In the genomic region with DNA sequence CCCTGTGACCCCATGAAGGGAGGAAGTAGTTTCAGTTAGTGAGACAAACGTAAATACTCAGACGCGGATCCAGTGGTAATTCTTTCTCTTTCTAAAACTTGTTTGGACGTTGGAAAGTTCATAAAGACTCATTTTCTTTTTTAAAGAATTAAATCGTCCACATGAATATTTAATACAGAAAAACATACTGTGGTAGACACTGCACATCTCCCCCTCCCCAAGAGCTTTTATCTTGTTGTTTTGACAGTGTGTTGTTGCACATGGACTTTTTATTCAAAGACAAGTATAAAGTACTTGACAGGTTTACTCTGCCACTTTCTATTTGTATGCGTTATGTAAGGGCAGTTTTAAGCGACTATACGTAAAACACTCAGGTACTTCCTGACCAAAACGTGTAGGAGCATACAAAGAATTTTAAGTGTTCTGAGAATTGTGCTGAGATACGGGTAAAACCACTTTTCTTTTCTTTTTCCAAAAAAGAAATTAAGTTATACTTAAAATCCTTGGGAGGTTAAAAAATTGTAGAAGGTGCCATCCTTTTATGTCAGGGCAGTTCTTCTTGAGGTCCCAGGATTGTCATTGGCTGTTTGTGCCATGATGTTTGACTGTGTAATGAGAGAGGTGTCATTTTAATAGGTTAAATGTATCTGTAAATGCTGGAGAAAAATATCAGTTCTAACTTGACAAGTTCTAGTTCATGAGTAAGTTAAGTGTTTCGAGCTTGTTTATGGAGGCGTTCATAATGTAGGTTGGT, we compare ENCODE assay signal across 8 cellular contexts. TPM values are rescaled to one million over a fixed set of nuclear protein-coding genes. Genes with fewer than 3 reads are reported as not detected.
DNase-seq lines count a peak whose midpoint lies in the region; ATAC-seq, FAIRE-seq and TF ChIP-seq lines count a peak whose summit lies in the region.

No MANE protein-coding gene starts in this region.

- peak overlapping the region; percentile 83 for H3K4me3 ChIP-seq in AG04450 (ENCODE audit: low read depth, low read length)
- H3K4me3 ChIP-seq in astrocyte of the cerebellum (ENCODE audit: low read depth, low read length): peak overlapping the region; percentile 82

- CTCF ChIA-PET in AG04450 (lab: Charles Lee): interaction anchor here (5.0 kb wide), 1 partner anchor 68 kb away, joined by 32 read pairs; no protein-coding TSS in a partner anchor

- H3K9me3 ChIP-seq in AG04450 (ENCODE audit: control insufficient read depth, insufficient read depth, low read length): no peaks in the 10 kb centered on the region

- in situ Hi-C loops in astrocyte of the cerebellum (cut with HindIII; ENCODE audit: low sequenced_read_pairs): no loop called here

- peak overlapping the region; percentile 90 for H3K27ac ChIP-seq in AG04450 (ENCODE audit: low read depth, low read length)

- DNase-seq in AG04450 (ENCODE audit: low read depth, low spot score): no peak
- DNase-seq in GM12892 (ENCODE audit: insufficient read length): no peak
- peak; percentile 33 for DNase-seq in NCI-H2227 treated with DMSO at 0.1 percent for 48 hours (lab: John Stamatoyannopoulos, UW)
- DNase-seq in astrocyte of the cerebellum (ENCODE audit: low read depth): no peak
- peak; percentile 31 for DNase-seq in kidney glomerular epithelial cell (lab: John Stamatoyannopoulos, UW)
- peak in 1 of 2 donors; percentile 22 for DNase-seq in stimulated activated naive CD8-positive, alpha-beta T cell treated with anti-CD3 and anti-CD28 coated beads, Interleukin-15, amount 100 ng/mL, for 72 hours
- no peak for DNase-seq in GM19240 (ENCODE audit: insufficient read length, low spot score)
- DNase-seq in left lobe of liver (ENCODE audit: low spot score): no peak

- no peak for TF ChIP-seq POLR2A in GM12892 (IDR thresholded peaks at IDR 0.05; ENCODE audit: low read depth, low read length)

- peak; percentile 74 for FAIRE-seq in GM12892 (lab: Jason Lieb, UNC)

- POLR2A ChIA-PET in AG04450 (lab: Yijun Ruan, JAX): no interaction called here

- H3K9me3 Mint-ChIP-seq in stimulated activated naive CD8-positive, alpha-beta T cell treated with anti-CD3 and anti-CD28 coated beads, Interleukin-15, amount 100 ng/mL, for 72 hours: no peaks in the 10 kb centered on the region

- H3K4me3 Mint-ChIP-seq in stimulated activated naive CD8-positive, alpha-beta T cell treated with anti-CD3 and anti-CD28 coated beads, Interleukin-15, amount 100 ng/mL, for 72 hours: peak overlapping the region; percentile 94 to 98

- no peaks in the 10 kb centered on the region for H3K27me3 Mint-ChIP-seq in stimulated activated naive CD8-positive, alpha-beta T cell treated with anti-CD3 and anti-CD28 coated beads, Interleukin-15, amount 100 ng/mL, for 72 hours

- no peak for ATAC-seq in stimulated activated naive CD8-positive, alpha-beta T cell treated with anti-CD3 and anti-CD28 coated beads, Interleukin-15, amount 100 ng/mL, for 72 hours
- ATAC-seq in left lobe of liver: no peak

- peak overlapping the region; percentile 97 to 98 for H3K27ac Mint-ChIP-seq in stimulated activated naive CD8-positive, alpha-beta T cell treated with anti-CD3 and anti-CD28 coated beads, Interleukin-15, amount 100 ng/mL, for 72 hours

- no peak for TF ChIP-seq CTCF in AG04450 (IDR thresholded peaks at IDR 0.05; ENCODE audit: low read depth, low read length)
- TF ChIP-seq CTCF in astrocyte of the cerebellum (IDR thresholded peaks at IDR 0.05; ENCODE audit: low read depth, low read length, missing control alignments): no peak

- peaks cover 46% of the 10 kb centered on the region for H3K4me1 Mint-ChIP-seq in stimulated activated naive CD8-positive, alpha-beta T cell treated with anti-CD3 and anti-CD28 coated beads, Interleukin-15, amount 100 ng/mL, for 72 hours

- no peaks in the 10 kb centered on the region for H3K27me3 ChIP-seq in AG04450 (ENCODE audit: control insufficient read depth, insufficient read depth, low read length)

RNA-seq across cellular contexts. Expression of a gene that starts 1.3 kb away (rescaled TPM):
- 30.1 and 37.0 TPM in 2 replicates for polyA plus RNA-seq in AG04450 (2011; rRNA removed)
- 99.5 and 144 TPM in 2 replicates for polyA minus RNA-seq in AG04450 (2011; rRNA and poly(A)+ RNA removed)
- polyA plus RNA-seq in GM12892 (2012; ENCODE audit: missing spikeins): 17.6 TPM
- total RNA-seq in left lobe of liver: 18.1 TPM

Comparison
In these comparisons a context has a peak if more than half of its experiments do, and no peak if none do; other contexts are left out.
1. DNase-seq: peak in NCI-H2227 treated with DMSO at 0.1 percent for 48 hours (single experiment) and kidney glomerular epithelial cell (single experiment); none in AG04450 (single experiment), GM12892 (single experiment), astrocyte of the cerebellum (single experiment), GM19240 (single experiment) and left lobe of liver (single experiment).